Comparison of ENCODE assay signal across 23 cellular contexts in the genomic region with DNA sequence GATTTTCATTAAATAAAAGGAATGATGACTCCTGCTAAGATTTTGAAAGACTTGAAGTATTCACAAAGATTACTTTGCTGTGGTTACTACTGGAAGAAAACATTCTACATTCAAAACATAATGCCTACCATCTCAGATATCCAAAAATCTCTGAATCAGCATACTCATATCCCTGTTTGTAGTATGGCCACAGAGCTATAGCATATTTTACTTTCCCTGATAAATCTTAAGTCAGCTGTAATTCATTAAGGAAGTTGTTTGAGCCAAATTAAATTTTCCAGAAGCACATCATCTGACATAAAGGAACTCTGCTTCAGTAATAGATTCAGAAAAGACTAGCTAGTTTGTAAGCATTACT.
"Had no signal": no experiment of that assay in that cellular context is flagged by ENCODE, and none has a peak within 500 bp of the region (broad histone marks: within the 10 kb centered on the region; RNA-seq: fewer than 3 reads in every experiment).

No MANE protein-coding gene starts in this region.

- H3K27me3 ChIP-seq: right atrium auricular region, testis, tibial artery had no signal

- H3K36me3 ChIP-seq: lower lobe of right lung, prostate gland, right atrium auricular region, tibial artery had no signal

- H3K9me3 ChIP-seq: lower lobe of right lung, prostate gland, right atrium auricular region, testis, tibial artery had no signal

- ATAC-seq: esophagus mucosa; left ventricle myocardium superior; lower lobe of right lung; naive thymus-derived CD8-positive, alpha-beta T cell; sciatic nerve; stimulated activated effector memory CD8-positive, alpha-beta T cell treated with anti-CD3 and anti-CD28 coated beads, Interleukin-12 subunit alpha, Interleukin-12 subunit beta, amount 100 ng/mL, for 72 hours; stimulated activated naive CD8-positive, alpha-beta T cell treated with anti-CD3 and anti-CD28 coated beads, Interleukin-15, Interleukin-2, amounts not matched to agents 100 U/mL and 50 U/mL, for 24 hours had no signal

- H3K4me3 ChIP-seq: lower lobe of right lung, prostate gland, right atrium auricular region, testis, tibial artery had no signal

- H3K4me1 ChIP-seq: lower lobe of right lung, prostate gland, right atrium auricular region, testis had no signal

- H3K27ac ChIP-seq: epithelial cell of prostate, lower lobe of right lung, prostate gland, right atrium auricular region, testis, tibial artery had no signal

- DNase-seq: effector CD8-positive, alpha-beta T cell; endodermal cell; hypothalamus; immature natural killer cell; islet precursor cell; kidney glomerular epithelial cell; left ventricle myocardium superior; lower lobe of right lung; naive thymus-derived CD8-positive, alpha-beta T cell; nephron progenitor cell; nucleus accumbens; stimulated activated CD4-positive, alpha-beta T cell treated with anti-CD3 and anti-CD28 coated beads, Interleukin-2, amount 100 ng/mL, for 24 hours; stimulated activated CD4-positive, alpha-beta T cell treated with anti-CD3 and anti-CD28 coated beads, Interleukin-4, amount 100 ng/mL, for 24 hours; stimulated activated naive CD8-positive, alpha-beta T cell treated with anti-CD3 and anti-CD28 coated beads, Interleukin-15, Interleukin-2, amounts not matched to agents 100 U/mL and 50 U/mL, for 24 hours; substantia nigra; testis; tibial artery had no signal
